In genomic region chr3:196639517-196640500, GRCh38 we compare ENCODE assay signal across 9 cellular contexts. TPM values are rescaled to one million over a fixed set of nuclear protein-coding genes. Genes with fewer than 3 reads are reported as not detected.
DNase-seq lines count a peak whose midpoint lies in the region; ATAC-seq and TF ChIP-seq lines count a peak whose summit lies in the region.
"Had no signal": no experiment of that assay in that cellular context is flagged by ENCODE, and none has a peak within 500 bp of the region (broad histone marks: within the 10 kb centered on the region; RNA-seq: fewer than 3 reads in every experiment).

NRROS (plus strand) TSS chr3:196639694; CDS start chr3:196654540, 14,846 bp downstream.

- H4K20me1 ChIP-seq in OCI-LY3 (ENCODE audit: insufficient read depth, low read length): 0 out of 2 replicates have a peak, but pooled peaks cover 2% of the 10 kb centered on the region

- peaks cover 32% of the 10 kb centered on the region for H3K36me3 ChIP-seq in OCI-LY3 (replicated peaks; ENCODE audit: low read depth, low read length)

- H3K4me1 ChIP-seq in OCI-LY3 (ENCODE audit: low read length): peaks cover 84% of the 10 kb centered on the region
- H3K4me1 ChIP-seq: A549 had no signal

- peak within 1 kb of the TSS; percentile 93 for H3K4me2 ChIP-seq in OCI-LY3 (ENCODE audit: low read length)
- H3K4me2 ChIP-seq: A549 had no signal

- H3K27ac ChIP-seq in OCI-LY3 (ENCODE audit: low read length): peak within 1 kb of the TSS; percentile 98
- H3K27ac ChIP-seq: A549 had no signal

- no peaks in the 10 kb centered on the region for H3K9me3 ChIP-seq in OCI-LY3 (ENCODE audit: insufficient read depth, low read length)
- H3K9me3 ChIP-seq: A549 had no signal

- peaks cover 23% of the 10 kb centered on the region for H3K4me1 Mint-ChIP-seq in neural crest cell

- H3K27ac Mint-ChIP-seq in neural crest cell (ENCODE audit: unreplicated experiment): no peak within 1 kb of the TSS

- H3K9me3 Mint-ChIP-seq in neural crest cell: no peaks in the 10 kb centered on the region

- peak within 1 kb of the TSS; percentile 62 for H3K4me3 Mint-ChIP-seq in neural crest cell

- H3K27me3 ChIP-seq in OCI-LY3 (ENCODE audit: low read depth, low read length): no peaks in the 10 kb centered on the region

- H3K9ac ChIP-seq in OCI-LY3 (ENCODE audit: low read length): peak within 1 kb of the TSS; percentile 98

- DNase-seq in NCI-H187 (lab: John Stamatoyannopoulos, UW) (peak; percentile 49 to 50), NCI-H187 treated with DMSO at 0.1 percent for 48 hours (lab: John Stamatoyannopoulos, UW) (no peak), fibroblast of villous mesenchyme (ENCODE audit: low read depth) (peak; percentile 43), neural crest cell (ENCODE audit: low read depth, low spot score) (no peak), superior temporal gyrus (ENCODE audit: extremely low spot score) (peak; percentile 41)
- peak; percentile 31 to 48 for DNase-seq in activated T-helper 1 cell treated with anti-CD3 and anti-CD28 coated beads, Interleukin-2, amount 50 U/mL, for 16 hours (ENCODE audit: low read depth in 1 of 2, low spot score in 1 of 2)

- TF ChIP-seq CTCF in OCI-LY3 (IDR thresholded peaks at IDR 0.05; ENCODE audit: low read depth, low read length) (no peak; the same call in 1 of the 2 replicates), fibroblast of villous mesenchyme (IDR thresholded peaks at IDR 0.05; ENCODE audit: insufficient read depth, low read depth, low read length) (no peak), neural crest cell (conservative IDR thresholded peaks at IDR 0.05) (no peak)

- peaks cover 20% of the 10 kb centered on the region for H3K27me3 Mint-ChIP-seq in neural crest cell (ENCODE audit: low read depth)

- no peaks in the 10 kb centered on the region for H3K36me3 Mint-ChIP-seq in neural crest cell (ENCODE audit: low read depth)

- ATAC-seq in HG03280 (IDR thresholded peaks at IDR 0.05; ENCODE audit: unreplicated experiment): peak; percentile 38
- ATAC-seq: A549 had no signal

- peaks cover 85% of the 10 kb centered on the region for H3K79me2 ChIP-seq in OCI-LY3 (ENCODE audit: low read length)

- H3K4me3 ChIP-seq in OCI-LY3 (ENCODE audit: low read length) (peak within 1 kb of the TSS; percentile 85), fibroblast of villous mesenchyme (ENCODE audit: low read depth, low read length) (peak within 1 kb of the TSS; percentile 55)
- H3K4me3 ChIP-seq: A549 had no signal

- no peak within 1 kb of the TSS for H2AFZ ChIP-seq in OCI-LY3 (ENCODE audit: low read depth, low read length)

RNA-seq across cellular contexts. Expression of gene NRROS, which starts in this region (rescaled TPM):
- total RNA-seq in fibroblast of villous mesenchyme: under 0.01 and 0.32 TPM in 2 replicates
- 0.52 and 1.5 TPM in 2 replicates for total RNA-seq in neural crest cell

Comparison
In these comparisons a context has a peak if more than half of its experiments do, and no peak if none do; other contexts are left out.
1. DNase-seq: peak in NCI-H187 (2 of 2), activated T-helper 1 cell treated with anti-CD3 and anti-CD28 coated beads, Interleukin-2, amount 50 U/mL, for 16 hours (2 of 2) and superior temporal gyrus (single experiment); none in NCI-H187 treated with DMSO at 0.1 percent for 48 hours (single experiment) and neural crest cell (single experiment).
2. Peak in DNase-seq and H3K4me3 ChIP-seq in fibroblast of villous mesenchyme; RNA of the gene not detected or under 1 TPM.